ENCODE assay signal across 19 cellular contexts in the genomic region with DNA sequence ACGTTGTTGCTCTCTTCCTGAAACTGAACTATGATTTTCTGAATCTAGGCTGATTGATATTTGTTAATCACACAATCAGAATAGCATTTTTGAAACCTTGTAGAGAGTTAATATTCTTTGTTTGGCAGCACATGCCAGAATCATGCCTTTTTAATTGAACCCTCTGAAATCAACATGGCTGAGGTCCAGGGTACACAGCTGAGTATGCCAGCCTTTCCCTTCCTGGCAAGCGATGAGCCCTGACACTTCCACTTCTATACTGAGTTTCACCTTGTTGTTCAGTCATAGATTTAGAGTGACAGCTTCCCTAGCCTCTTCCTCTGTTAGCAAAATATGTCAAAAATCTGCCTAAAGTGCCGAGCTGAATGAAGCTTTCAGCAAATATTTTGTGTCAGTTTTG. TPM values are rescaled to one million over a fixed set of nuclear protein-coding genes. Genes with fewer than 3 reads are reported as not detected.
DNase-seq lines count a peak whose midpoint lies in the region; ATAC-seq and TF ChIP-seq lines count a peak whose summit lies in the region.
"Had no signal": no experiment of that assay in that cellular context is flagged by ENCODE, and none has a peak within 500 bp of the region (broad histone marks: within the 10 kb centered on the region; RNA-seq: fewer than 3 reads in every experiment).

No MANE protein-coding gene starts in this region.

- H3K36me3 ChIP-seq in heart right ventricle (peaks cover 0 to 94% (median 14%) of the 10 kb centered on the region in 9 donors), psoas muscle (ENCODE audit: insufficient read depth in 1 of 2, low read depth in 1 of 2) (peaks cover 9 to 88% of the 10 kb centered on the region in 2 donors), tibial nerve (peaks cover 0 to 85% (median 0%) of the 10 kb centered on the region in 3 donors)

- ATAC-seq in heart right ventricle (peak in 7 of 8 donors; percentile 60 to 91 (median 85)), psoas muscle (peak; percentile 73 to 92 (median 84)), HG02588 (IDR thresholded peaks at IDR 0.05; ENCODE audit: unreplicated experiment) (no peak)
- ATAC-seq: activated naive CD8-positive, alpha-beta T cell treated with anti-CD3 and anti-CD28 coated beads, Interleukin-2, amount 50 U/mL, for 24 hours; WTC11 had no signal

- H3K27me3 ChIP-seq in heart right ventricle, result no peaks in the 10 kb centered on the region
- H3K27me3 ChIP-seq in psoas muscle (ENCODE audit: insufficient read depth in 3 of 3, low read length in 2 of 3), result no peaks in the 10 kb centered on the region
- no peaks in the 10 kb centered on the region for H3K27me3 ChIP-seq in tibial nerve
- H3K27me3 ChIP-seq: esophagus squamous epithelium had no signal

- WGBS in heart right ventricle, 2 donors, result 57 to 71% methylated on average over 3 of the region's 3 CpGs
- 38 to 44% (median 42%) methylated on average over 3 of the region's 3 CpGs for WGBS in psoas muscle, 3 donors
- WGBS in tibial nerve, 2 donors, result 55 to 56% methylated on average over 3 of the region's 3 CpGs

- no peak for TF ChIP-seq POLR2A in tibial nerve (IDR thresholded peaks at IDR 0.05)

- H3K27ac ChIP-seq in heart right ventricle (peak overlapping the region in 9 of 10 donors; percentile 1 to 73 (median 61)), psoas muscle (peak overlapping the region; percentile 62), tibial nerve (no peak overlapping the region)
- H3K27ac ChIP-seq: 22Rv1 had no signal

- no peak for TF ChIP-seq CTCF in heart right ventricle (IDR thresholded peaks at IDR 0.05)
- TF ChIP-seq CTCF in psoas muscle (IDR thresholded peaks at IDR 0.05), result no peak
- no peak for TF ChIP-seq CTCF in tibial nerve (IDR thresholded peaks at IDR 0.05)

- no peak for TF ChIP-seq EP300 in tibial nerve (IDR thresholded peaks at IDR 0.05)

- H3K4me3 ChIP-seq in heart right ventricle (no peak overlapping the region), psoas muscle (no peak overlapping the region), tibial nerve (no peak overlapping the region)
- H3K4me3 ChIP-seq: esophagus squamous epithelium had no signal

- intact Hi-C loops in heart right ventricle (cut with DNase I), result loop anchor here in 4 of 10 donors (5.0 to 10.0 kb wide), 4 partner anchors 60 to 140 kb away; partner anchors contain the start of gene TPD52L1 (in 1 of the 4)
- intact Hi-C loops in psoas muscle (cut with DNase I), result no loop called here

- DNase-seq in NCI-H1694 (lab: John Stamatoyannopoulos, UW), result peak; percentile 3
- no peak for DNase-seq in NCI-H1694 treated with DMSO at 0.1 percent for 48 hours (lab: John Stamatoyannopoulos, UW)
- DNase-seq in NCI-H446 treated with DMSO at 0.1 percent for 48 hours (lab: John Stamatoyannopoulos, UW), result peak; percentile 56
- DNase-seq in heart right ventricle, result peak in 1 of 2 donors; percentile 37
- no peak for DNase-seq in psoas muscle
- DNase-seq in tibial nerve (ENCODE audit: low spot score in 2 of 2), result no peak
- DNase-seq in activated naive CD4-positive, alpha-beta T cell (lab: John Stamatoyannopoulos, UW), result no peak
- DNase-seq: activated CD8-positive, alpha-beta memory T cell treated with anti-CD3 and anti-CD28 coated beads, Interleukin-2, amount 50 U/mL, for 48 hours; activated effector memory CD4-positive, alpha-beta T cell treated with anti-CD3 and anti-CD28 coated beads, Interleukin-2, amount 50 U/mL, for 16 hours; activated naive CD8-positive, alpha-beta T cell treated with anti-CD3 and anti-CD28 coated beads, Interleukin-2, amount 50 U/mL, for 24 hours; CD4-positive, alpha-beta memory T cell; esophagus squamous epithelium; mammary epithelial cell; MM.1S; SHP77; SW 1271 had no signal

- H3K4me1 ChIP-seq in heart right ventricle (peaks cover 0 to 69% (median 29%) of the 10 kb centered on the region in 9 donors), psoas muscle (peaks cover 33% of the 10 kb centered on the region), tibial nerve (peaks cover 0 to 37% (median 2%) of the 10 kb centered on the region in 4 donors)

- H3K9me3 ChIP-seq in heart right ventricle (no peaks in the 10 kb centered on the region), psoas muscle (no peaks in the 10 kb centered on the region), tibial nerve (no peaks in the 10 kb centered on the region)
- H3K9me3 ChIP-seq: esophagus squamous epithelium had no signal

RNA-seq across cellular contexts. Expression of gene HDDC2, which starts 6.8 kb away (rescaled TPM):
- total RNA-seq in heart right ventricle (100 to 1,000 TPM in 5 of 10 donors, 10 to 100 TPM in 5; 70.9 to 107 (median 95.1) TPM), psoas muscle (100 to 1,000 TPM in 1 of 4 donors, 10 to 100 TPM in 3; 72.5 to 151 (median 86.0) TPM), tibial nerve (10 to 100 TPM; 42.6 to 76.6 (median 62.3) TPM)
- polyA plus RNA-seq in heart right ventricle (100 to 1,000 TPM; 103 TPM), psoas muscle (100 to 1,000 TPM; 103 to 120 (median 111) TPM)

Comparison
In these comparisons a context has a peak if more than half of its experiments do, and no peak if none do; other contexts are left out.
1. DNase-seq: peak in NCI-H1694 (single experiment) and NCI-H446 treated with DMSO at 0.1 percent for 48 hours (single experiment); none in NCI-H1694 treated with DMSO at 0.1 percent for 48 hours (single experiment), psoas muscle (0 of 2), tibial nerve (0 of 2) and activated naive CD4-positive, alpha-beta T cell (0 of 4).
2. H3K27ac ChIP-seq: peak in heart right ventricle (9 of 10) and psoas muscle (single experiment); none in tibial nerve (0 of 4).